In genomic region chr16:9225527-9226316, GRCh38 we compare ENCODE assay signal across 9 cellular contexts.
A peak's percentile ranks its signal among the peaks of the same experiment; 100 is the strongest.
DNase-seq lines count a peak whose midpoint lies in the region; ATAC-seq and TF ChIP-seq lines count a peak whose summit lies in the region.
"Had no signal": no experiment of that assay in that cellular context is flagged by ENCODE, and none has a peak within 500 bp of the region (broad histone marks: within the 10 kb centered on the region; RNA-seq: fewer than 3 reads in every experiment).

No MANE protein-coding gene starts in this region.

- no peaks in the 10 kb centered on the region for H3K4me1 ChIP-seq in GM23248 (ENCODE audit: insufficient read depth)

- no peaks in the 10 kb centered on the region for H3K79me2 ChIP-seq in GM23248 (ENCODE audit: insufficient read depth)

- ATAC-seq in HG03521 (IDR thresholded peaks at IDR 0.05; ENCODE audit: unreplicated experiment) (no peak), HG03469 (IDR thresholded peaks at IDR 0.05; ENCODE audit: unreplicated experiment) (no peak), GM18867 (IDR thresholded peaks at IDR 0.05; ENCODE audit: unreplicated experiment) (no peak)
- ATAC-seq: Right ventricle myocardium inferior had no signal

- no peaks in the 10 kb centered on the region for H3K27me3 ChIP-seq in GM23248 (replicated peaks; ENCODE audit: insufficient read depth)

- H3K4me2 ChIP-seq in GM23248 (ENCODE audit: unreplicated experiment): no peak overlapping the region

- no peak overlapping the region for H3K27ac ChIP-seq in GM23248

- 11 to 20% methylated on average over 3 to 5 of the region's 5 CpGs for WGBS in GM23248 (ENCODE audit: low coverage in 1 of 2, low lambda C conversion rate in 2 of 2, missing lambda C conversion rate in 2 of 2), 2 experiments

- H3K9me2 ChIP-seq in GM23248 (ENCODE audit: insufficient read depth): no peaks in the 10 kb centered on the region

- DNase-seq in AG10803 (ENCODE audit: low read depth) (peak; percentile 5), GM23248 (peak; percentile 22), RKO (ENCODE audit: low spot score) (peak; percentile 15), islet precursor cell (peak; percentile 60), NOMO-1 (lab: John Stamatoyannopoulos, UW; ENCODE audit: unreplicated experiment in 2 of 2) (no peak)

- H4K20me1 ChIP-seq in GM23248 (ENCODE audit: insufficient read depth): no peaks in the 10 kb centered on the region

- in situ Hi-C loops in GM23248 (cut with MboI): no loop called here

- H3K4me3 ChIP-seq in AG10803 (ENCODE audit: low read length) (no peak overlapping the region), GM23248 (no peak overlapping the region)

- H3F3A ChIP-seq in GM23248 (ENCODE audit: insufficient read depth): no peaks in the 10 kb centered on the region

- H2AFZ ChIP-seq in GM23248: no peak overlapping the region

- H3K36me3 ChIP-seq in GM23248 (ENCODE audit: low read depth): no peaks in the 10 kb centered on the region

- no peaks in the 10 kb centered on the region for H3K9me3 ChIP-seq in GM23248 (ENCODE audit: low read depth)

- no peak overlapping the region for H3K9ac ChIP-seq in GM23248

- peak; percentile 43; the same call in 1 of the 2 replicates for TF ChIP-seq CTCF in AG10803 (conservative IDR thresholded peaks at IDR 0.05; ENCODE audit: low read length)

Comparison
In these comparisons a context has a peak if more than half of its experiments do, and no peak if none do; other contexts are left out.
1. DNase-seq: peak in AG10803 (single experiment), GM23248 (single experiment), RKO (single experiment) and islet precursor cell (single experiment); none in NOMO-1 (0 of 2).